ENCODE assay signal across 8 cellular contexts in genomic region chr10:102420443-102420809, GRCh38. TPM values are rescaled to one million over a fixed set of nuclear protein-coding genes. Genes with fewer than 3 reads are reported as not detected.
A peak's percentile ranks its signal among the peaks of the same experiment; 100 is the strongest.
DNase-seq lines count a peak whose midpoint lies in the region; ATAC-seq and TF ChIP-seq lines count a peak whose summit lies in the region.

No MANE protein-coding gene starts in this region.

- peaks cover 0 to 11% of the 10 kb centered on the region in 2 experiments; a peak in 1 of 4 replicates for H3K36me3 ChIP-seq in HCT116 (ENCODE audit: control insufficient read depth in 1 of 2, insufficient read depth in 2 of 2, low read length in 2 of 2)
- peaks cover 7% of the 10 kb centered on the region for H3K36me3 ChIP-seq in RWPE2 (ENCODE audit: low read depth)

- no peaks in the 10 kb centered on the region for H3K9me3 Mint-ChIP-seq in progenitor cell of endocrine pancreas (ENCODE audit: low read depth)

- H3K9me3 ChIP-seq in HCT116 (ENCODE audit: control insufficient read depth in 1 of 2, insufficient read depth in 1 of 2, low read depth in 1 of 2, low read length in 2 of 2) (no peaks in the 10 kb centered on the region), RWPE2 (ENCODE audit: severe bottlenecking) (no peaks in the 10 kb centered on the region)

- TF ChIP-seq RAD21 in HCT116 (IDR thresholded peaks at IDR 0.05; ENCODE audit: low read depth): no peak

- peak overlapping the region; percentile 99 for H3K4me3 Mint-ChIP-seq in progenitor cell of endocrine pancreas (ENCODE audit: low read depth)

- no peaks in the 10 kb centered on the region for H3K36me3 Mint-ChIP-seq in progenitor cell of endocrine pancreas (ENCODE audit: insufficient read depth)

- RAD21 ChIA-PET in HCT116 (lab: Charles Lee; ENCODE audit: low non-redundant PET in 1 of 2, low total read pairs in 2 of 2, uncharacterized antibody in 2 of 2, unreplicated experiment in 2 of 2): interaction anchor here (1.0 to 1.6 kb wide), 3 partner anchors 26 to 190 kb away, joined by 3 to 7 read pairs (median 5); partner anchors contain the start of genes ACTR1A (in 1 of the 2) and NFKB2 (in 1 of the 2)

- peaks cover 16% of the 10 kb centered on the region for H3K4me1 Mint-ChIP-seq in progenitor cell of endocrine pancreas (ENCODE audit: low read depth)

- DNase-seq in COLO668 (lab: John Stamatoyannopoulos, UW; ENCODE audit: unreplicated experiment): peak; percentile 91
- no peak for DNase-seq in HCT116 (ENCODE audit: low read depth, low spot score)
- DNase-seq in RWPE2 (ENCODE audit: low spot score): no peak
- no peak for DNase-seq in fibroblast of pulmonary artery (ENCODE audit: low read depth)
- DNase-seq in progenitor cell of endocrine pancreas (ENCODE audit: low spot score, unreplicated experiment): no peak
- DNase-seq in inferior parietal cortex (ENCODE audit: extremely low spot score): no peak

- TF ChIP-seq CTCF in HCT116 (IDR thresholded peaks at IDR 0.05 in 2 of 3, conservative IDR thresholded peaks at IDR 0.05 in 1 of 3; ENCODE audit: borderline replicate concordance in 1 of 3, insufficient read depth in 1 of 3, low read depth in 2 of 3, low read length in 2 of 3): no peak
- no peak for TF ChIP-seq CTCF in RWPE2 (IDR thresholded peaks at IDR 0.05; ENCODE audit: poor library complexity, severe bottlenecking)
- TF ChIP-seq CTCF in fibroblast of pulmonary artery (IDR thresholded peaks at IDR 0.05; ENCODE audit: low read length, missing control alignments): no peak
- TF ChIP-seq CTCF in progenitor cell of endocrine pancreas (IDR thresholded peaks at IDR 0.05; ENCODE audit: unreplicated experiment): no peak

- CTCF ChIA-PET in HCT116 (lab: Charles Lee): interaction anchor here (1.0 to 4.7 kb wide), 13 partner anchors 11 to 639 kb away, joined by 3 to 98 read pairs (median 9); partner anchors contain the start of genes C10orf95, CUEDC2, NFKB2 and SUFU

- intact Hi-C loops in HCT116 (cut with micrococcal nuclease): loop anchor here (2.0 to 5.0 kb wide), 2 partner anchors 42 to 58 kb away; no protein-coding TSS in a partner anchor

- H3K4me1 ChIP-seq in HCT116 (ENCODE audit: control insufficient read depth in 1 of 2, insufficient read depth in 2 of 2, low read length in 2 of 2) (peaks cover 15 to 33% of the 10 kb centered on the region in 2 experiments; a peak in 3 of 4 replicates), RWPE2 (ENCODE audit: insufficient read depth, poor library complexity, severe bottlenecking) (no peaks in the 10 kb centered on the region)

- H4K20me1 ChIP-seq in HCT116 (ENCODE audit: insufficient read depth): no peaks in the 10 kb centered on the region

- H3K4me2 ChIP-seq in HCT116 (ENCODE audit: low read length): peak overlapping the region; percentile 93

- H3K27ac Mint-ChIP-seq in progenitor cell of endocrine pancreas: peak overlapping the region; percentile 97

- H3K4me3 ChIP-seq in HCT116 (replicated peaks in 1 of 2; ENCODE audit: low read depth in 1 of 2, low read length in 2 of 2) (peak overlapping the region; percentile 87 to 94), RWPE2 (ENCODE audit: severe bottlenecking) (peak overlapping the region; percentile 54), fibroblast of pulmonary artery (replicated peaks; ENCODE audit: low read depth, low read length) (peak overlapping the region; percentile 86)

- no TSS peak for BruUV-seq in HCT116 (replicated peaks; lab: Mats Ljungman, UMichigan)

- peaks cover 30% of the 10 kb centered on the region for H3K27me3 Mint-ChIP-seq in progenitor cell of endocrine pancreas

- peak; percentile 51 for TF ChIP-seq POLR2A in HCT116 (IDR thresholded peaks at IDR 0.05; ENCODE audit: borderline replicate concordance, extremely low read depth, insufficient read depth, insufficient read length)

- ATAC-seq in HCT116 (peak; percentile 62), RWPE2 (ENCODE audit: low read depth) (no peak; the same call in 1 of the 3 replicates), GM18519 (IDR thresholded peaks at IDR 0.05; ENCODE audit: low FRiP score, unreplicated experiment) (no peak), GM18502 (IDR thresholded peaks at IDR 0.05; ENCODE audit: poor library complexity, unreplicated experiment) (no peak)

- POLR2A ChIA-PET in HCT116 (lab: Charles Lee): interaction anchor here (1.0 to 4.2 kb wide), 11 partner anchors 11 to 222 kb away, joined by 3 to 47 read pairs (median 7); partner anchors contain the start of genes C10orf95 and CUEDC2

- H3K9ac ChIP-seq in HCT116 (ENCODE audit: low read length): peak overlapping the region; percentile 87

- peak overlapping the region; percentile 77 for H3K27ac ChIP-seq in HCT116 (ENCODE audit: low read depth, low read length)
- H3K27ac ChIP-seq in RWPE2 (ENCODE audit: poor library complexity, severe bottlenecking): peak overlapping the region; percentile 71

- H3K79me2 ChIP-seq in HCT116 (ENCODE audit: insufficient read depth, low read length): peaks cover 11% of the 10 kb centered on the region

- peak overlapping the region; percentile 37 for H2AFZ ChIP-seq in HCT116 (ENCODE audit: low read depth, low read length, poor library complexity, severe bottlenecking)

- H3K27me3 ChIP-seq in HCT116 (ENCODE audit: insufficient read depth, low read length) (no peaks in the 10 kb centered on the region), RWPE2 (ENCODE audit: insufficient read depth, poor library complexity, severe bottlenecking) (peaks cover 5% of the 10 kb centered on the region)

- H3K9me2 ChIP-seq in HCT116 (ENCODE audit: insufficient read depth): no peaks in the 10 kb centered on the region

TF ChIP-seq in HCT116, 20 proteins besides CTCF, POLR2A, EP300 and RAD21:
- TF ChIP-seq FOSL1 (IDR thresholded peaks at IDR 0.05; ENCODE audit: low read depth) (no peak), POLR2AphosphoS5 (IDR thresholded peaks at IDR 0.05; ENCODE audit: low read depth, low read length) (no peak), ZFX (IDR thresholded peaks at IDR 0.05) (no peak), ZBTB33 (IDR thresholded peaks at IDR 0.05; ENCODE audit: extremely low read depth, insufficient replicate concordance, low read length) (no peak), CEBPB (IDR thresholded peaks at IDR 0.05; ENCODE audit: low read depth) (no peak), ZNF274 (IDR thresholded peaks at IDR 0.05; ENCODE audit: low read depth, low read length) (no peak), SIN3A (IDR thresholded peaks at IDR 0.05; ENCODE audit: low read depth) (no peak), ATF3 (IDR thresholded peaks at IDR 0.05) (no peak), TCF7L2 (IDR thresholded peaks at IDR 0.05; ENCODE audit: borderline replicate concordance, extremely low read depth, insufficient read depth, insufficient read length) (no peak), JUND (IDR thresholded peaks at IDR 0.05) (no peak), EZH2phosphoT487 (IDR thresholded peaks at IDR 0.05; ENCODE audit: borderline replicate concordance) (no peak), SRF (IDR thresholded peaks at IDR 0.05; ENCODE audit: low read depth) (no peak)

RNA-seq across cellular contexts. Expression of gene FBXL15, which starts 0.2 kb away (rescaled TPM):
- total RNA-seq in HCT116 (2021; ENCODE audit: unreplicated experiment): 21.1 TPM
- 15.8 and 19.9 TPM in 2 replicates for polyA plus RNA-seq in HCT116 (2012)
- total RNA-seq in progenitor cell of endocrine pancreas: 14.0 and 14.9 TPM in 2 replicates

RNA-seq across cellular contexts. Expression of gene PSD, which starts 1.8 kb away (rescaled TPM):
- total RNA-seq in HCT116 (2021; ENCODE audit: unreplicated experiment): 9.7 TPM
- polyA plus RNA-seq in HCT116 (2012): 8.5 and 8.7 TPM in 2 replicates
- 8.9 and 10.7 TPM in 2 replicates for total RNA-seq in progenitor cell of endocrine pancreas

RNA-seq across cellular contexts. Expression of gene CUEDC2, which starts 11.9 kb away (rescaled TPM):
- total RNA-seq in HCT116 (2021; ENCODE audit: unreplicated experiment) (96.7 TPM), progenitor cell of endocrine pancreas (69.9 and 70.5 TPM in 2 replicates)
- 77.0 and 106 TPM in 2 replicates for polyA plus RNA-seq in HCT116 (2012)

RNA-seq across cellular contexts. Expression of gene NFKB2, which starts 24.9 kb away (rescaled TPM):
- 115 TPM for total RNA-seq in HCT116 (2021; ENCODE audit: unreplicated experiment)
- polyA plus RNA-seq in HCT116 (2012): 111 and 133 TPM in 2 replicates
- total RNA-seq in progenitor cell of endocrine pancreas: 21.6 and 23.1 TPM in 2 replicates

RNA-seq across cellular contexts. Expression of gene C10orf95, which starts 30.9 kb away (rescaled TPM):
- total RNA-seq in HCT116 (2021; ENCODE audit: unreplicated experiment) (2.1 TPM), progenitor cell of endocrine pancreas (0.73 and 0.77 TPM in 2 replicates)
- 3.8 TPM in 2 replicates for polyA plus RNA-seq in HCT116 (2012)
